ENCODE assay signal across 19 cellular contexts in genomic region chr10:131024259-131025131, GRCh38.
"Had no signal": no experiment of that assay in that cellular context is flagged by ENCODE, and none has a peak within 500 bp of the region (broad histone marks: within the 10 kb centered on the region; RNA-seq: fewer than 3 reads in every experiment).

No MANE protein-coding gene starts in this region.

- H3K36me3 ChIP-seq: esophagus muscularis mucosa, neural progenitor cell, pancreas, tibial nerve had no signal

- H3K4me3 Mint-ChIP-seq: dendritic cell treated with granulocyte-macrophage colony-stimulating factor and Interleukin-4, amounts not matched to agents 40 ng/mL and 50 ng/mL, for 4 days; effector memory CD8-positive, alpha-beta T cell; mesothelial cell of epicardium; natural killer cell; neural progenitor cell; stimulated activated memory B cell treated with anti-CD40 and anti-IgM and Interleukin-4, amounts not matched to agents 10 μg/mL and 1 μg/mL and 100 μg/mL, for 72 hours; stimulated activated naive CD8-positive, alpha-beta T cell treated with anti-CD3 and anti-CD28 coated beads, Interleukin-15, Interleukin-2, amounts not matched to agents 100 ng/mL and 50 ng/mL, for 24 hours had no signal

- H3K9me3 Mint-ChIP-seq: dendritic cell treated with granulocyte-macrophage colony-stimulating factor and Interleukin-4, amounts not matched to agents 40 ng/mL and 50 ng/mL, for 4 days; mesothelial cell of epicardium; natural killer cell; neural progenitor cell; stimulated activated memory B cell treated with anti-CD40 and anti-IgM and Interleukin-4, amounts not matched to agents 10 μg/mL and 1 μg/mL and 100 μg/mL, for 72 hours; stimulated activated naive CD8-positive, alpha-beta T cell treated with anti-CD3 and anti-CD28 coated beads, Interleukin-15, Interleukin-2, amounts not matched to agents 100 ng/mL and 50 ng/mL, for 24 hours had no signal

- ATAC-seq: effector memory CD8-positive, alpha-beta T cell; left colon; natural killer cell; pancreas; right cardiac atrium; stimulated activated memory B cell treated with anti-CD40 and anti-IgM and Interleukin-4, amounts not matched to agents 10 μg/mL and 1 μg/mL and 100 μg/mL, for 72 hours had no signal

- H3K27me3 ChIP-seq: neural progenitor cell, pancreas, testis, tibial nerve had no signal

- H3K9me3 ChIP-seq: esophagus muscularis mucosa, pancreas, testis, tibial nerve had no signal

- H3K27ac ChIP-seq: epithelial cell of prostate, esophagus muscularis mucosa, neural progenitor cell, pancreas, testis, tibial nerve had no signal

- H3K27me3 Mint-ChIP-seq: effector memory CD8-positive, alpha-beta T cell; stimulated activated memory B cell treated with anti-CD40 and anti-IgM and Interleukin-4, amounts not matched to agents 10 μg/mL and 1 μg/mL and 100 μg/mL, for 72 hours; stimulated activated naive CD8-positive, alpha-beta T cell treated with anti-CD3 and anti-CD28 coated beads, Interleukin-15, Interleukin-2, amounts not matched to agents 100 ng/mL and 50 ng/mL, for 24 hours had no signal

- H3K27ac Mint-ChIP-seq: dendritic cell treated with granulocyte-macrophage colony-stimulating factor and Interleukin-4, amounts not matched to agents 40 ng/mL and 50 ng/mL, for 4 days; effector memory CD8-positive, alpha-beta T cell; mesothelial cell of epicardium; natural killer cell; neural progenitor cell; progenitor cell of endocrine pancreas; stimulated activated memory B cell treated with anti-CD40 and anti-IgM and Interleukin-4, amounts not matched to agents 10 μg/mL and 1 μg/mL and 100 μg/mL, for 72 hours; stimulated activated naive CD8-positive, alpha-beta T cell treated with anti-CD3 and anti-CD28 coated beads, Interleukin-15, Interleukin-2, amounts not matched to agents 100 ng/mL and 50 ng/mL, for 24 hours had no signal

- H3K4me1 Mint-ChIP-seq: mesothelial cell of epicardium; natural killer cell; neural progenitor cell; stimulated activated memory B cell treated with anti-CD40 and anti-IgM and Interleukin-4, amounts not matched to agents 10 μg/mL and 1 μg/mL and 100 μg/mL, for 72 hours had no signal

- H3K4me1 ChIP-seq: esophagus muscularis mucosa, neural progenitor cell, pancreas, testis, tibial nerve had no signal

- DNase-seq: effector memory CD8-positive, alpha-beta T cell; foreskin fibroblast; left colon; natural killer cell; occipital lobe; right cardiac atrium; stimulated activated CD4-positive, alpha-beta T cell treated with anti-CD3 and anti-CD28 coated beads, Interleukin-4, amount 100 ng/mL, for 1 hour; testis had no signal

- H3K4me3 ChIP-seq: esophagus muscularis mucosa, neural progenitor cell, pancreas, smooth muscle cell, testis, tibial nerve had no signal

- H3K36me3 Mint-ChIP-seq: mesothelial cell of epicardium; natural killer cell; neural progenitor cell; stimulated activated memory B cell treated with anti-CD40 and anti-IgM and Interleukin-4, amounts not matched to agents 10 μg/mL and 1 μg/mL and 100 μg/mL, for 72 hours had no signal
